ENCODE assay signal across 1 cellular context in genomic region chr5:108548684-108549596, GRCh38.
TF ChIP-seq lines count a peak whose summit lies in the region.

No MANE protein-coding gene starts in this region.

TF ChIP-seq in K562, 482 proteins besides CTCF, POLR2A, EP300 and RAD21 (continued from another document and continues in another):
- TF ChIP-seq CHAMP1 (IDR thresholded peaks at IDR 0.05) = no peak
- peak; percentile 82 for TF ChIP-seq ZNF586 (CRISPR knock-in tag; conservative IDR thresholded peaks at IDR 0.05)
- no peak for TF ChIP-seq ZSCAN29 (IDR thresholded peaks at IDR 0.05)
- TF ChIP-seq HMG20A (CRISPR knock-in tag; conservative IDR thresholded peaks at IDR 0.05) = no peak
- 0 out of 2 replicates have a peak, but pooled peaks have one; percentile 44 for TF ChIP-seq E2F3 (CRISPR knock-in tag; IDR thresholded peaks at IDR 0.05)
- 0 out of 2 replicates have a peak, but pooled peaks have one; percentile 43 for TF ChIP-seq ZNF695 (CRISPR knock-in tag; IDR thresholded peaks at IDR 0.05)
- peak; percentile 52; the same call in 1 of the 2 replicates for TF ChIP-seq FOXM1 (IDR thresholded peaks at IDR 0.05; ENCODE audit: low read depth)
- TF ChIP-seq FOXM1 (CRISPR knock-in tag; IDR thresholded peaks at IDR 0.05; ENCODE audit: low read depth) = no peak
- peak; percentile 31; the same call in 1 of the 2 replicates for TF ChIP-seq BCOR (IDR thresholded peaks at IDR 0.05)
- TF ChIP-seq DPF2 (IDR thresholded peaks at IDR 0.05) = peak; percentile 74
- peak; percentile 95 for TF ChIP-seq CUX1 (CRISPR knock-in tag; IDR thresholded peaks at IDR 0.05)
- peak; percentile 81 for TF ChIP-seq ZNF197 (CRISPR knock-in tag; IDR thresholded peaks at IDR 0.05; ENCODE audit: low read depth)
- peak; percentile 95 for TF ChIP-seq CXXC5 (CRISPR knock-in tag; IDR thresholded peaks at IDR 0.05)
- TF ChIP-seq, protein P1, sequence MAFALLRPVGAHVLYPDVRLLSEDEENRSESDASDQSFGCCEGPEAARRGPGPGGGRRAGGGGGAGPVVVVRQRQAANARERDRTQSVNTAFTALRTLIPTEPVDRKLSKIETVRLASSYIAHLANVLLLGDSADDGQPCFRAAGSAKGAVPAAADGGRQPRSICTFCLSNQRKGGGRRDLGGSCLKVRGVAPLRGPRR (CRISPR knock-in tag; IDR thresholded peaks at IDR 0.05) = peak; percentile 94
- no peak for TF ChIP-seq CBFB (CRISPR knock-in tag; IDR thresholded peaks at IDR 0.05)
- TF ChIP-seq HSF4 (CRISPR knock-in tag; IDR thresholded peaks at IDR 0.05; ENCODE audit: borderline replicate concordance) = peak; percentile 98
- TF ChIP-seq, protein P2, sequence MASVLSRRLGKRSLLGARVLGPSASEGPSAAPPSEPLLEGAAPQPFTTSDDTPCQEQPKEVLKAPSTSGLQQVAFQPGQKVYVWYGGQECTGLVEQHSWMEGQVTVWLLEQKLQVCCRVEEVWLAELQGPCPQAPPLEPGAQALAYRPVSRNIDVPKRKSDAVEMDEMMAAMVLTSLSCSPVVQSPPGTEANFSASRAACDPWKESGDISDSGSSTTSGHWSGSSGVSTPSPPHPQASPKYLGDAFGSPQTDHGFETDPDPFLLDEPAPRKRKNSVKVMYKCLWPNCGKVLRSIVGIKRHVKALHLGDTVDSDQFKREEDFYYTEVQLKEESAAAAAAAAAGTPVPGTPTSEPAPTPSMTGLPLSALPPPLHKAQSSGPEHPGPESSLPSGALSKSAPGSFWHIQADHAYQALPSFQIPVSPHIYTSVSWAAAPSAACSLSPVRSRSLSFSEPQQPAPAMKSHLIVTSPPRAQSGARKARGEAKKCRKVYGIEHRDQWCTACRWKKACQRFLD (CRISPR knock-in tag; IDR thresholded peaks at IDR 0.05) = peak; percentile 96
- TF ChIP-seq ZBTB17 (CRISPR knock-in tag; IDR thresholded peaks at IDR 0.05) = peak; percentile 94
- TF ChIP-seq TAF15 (IDR thresholded peaks at IDR 0.05; ENCODE audit: low read depth, low read length) = no peak
- TF ChIP-seq DACH1 (IDR thresholded peaks at IDR 0.05; ENCODE audit: partially characterized antibody) = no peak
- peak; percentile 78 for TF ChIP-seq ZNF134 (CRISPR knock-in tag; conservative IDR thresholded peaks at IDR 0.05)
- TF ChIP-seq MYC (IDR thresholded peaks at IDR 0.05; ENCODE audit: low read depth, low read length) = no peak
- no peak for TF ChIP-seq MYC (CRISPR knock-in tag; IDR thresholded peaks at IDR 0.05; ENCODE audit: borderline replicate concordance, low read depth)
- TF ChIP-seq CBFA2T3 (IDR thresholded peaks at IDR 0.05) = peak; percentile 95
- peak; percentile 63; the same call in 1 of the 2 replicates for TF ChIP-seq ZNF354B (CRISPR knock-in tag; IDR thresholded peaks at IDR 0.05)
- no peak for TF ChIP-seq ZNF174 (CRISPR knock-in tag; IDR thresholded peaks at IDR 0.05)
- no peak for TF ChIP-seq KHSRP (IDR thresholded peaks at IDR 0.05)
- TF ChIP-seq NR2C2 (CRISPR knock-in tag; IDR thresholded peaks at IDR 0.05) = no peak
- no peak for TF ChIP-seq NR2C2 (tag; IDR thresholded peaks at IDR 0.05)
- peak; percentile 76 for TF ChIP-seq ZBTB12 (CRISPR knock-in tag; IDR thresholded peaks at IDR 0.05)
- no peak for TF ChIP-seq ZKSCAN3 (CRISPR knock-in tag; IDR thresholded peaks at IDR 0.05)
- TF ChIP-seq TCFL5 (CRISPR knock-in tag; conservative IDR thresholded peaks at IDR 0.05) = peak; percentile 82
- peak; percentile 80; the same call in 1 of the 2 replicates for TF ChIP-seq ZNF76 (CRISPR knock-in tag; IDR thresholded peaks at IDR 0.05; ENCODE audit: borderline replicate concordance)
- TF ChIP-seq THRB (CRISPR knock-in tag; conservative IDR thresholded peaks at IDR 0.05) = peak; percentile 61; the same call in 1 of the 2 replicates
- TF ChIP-seq HDAC2 (IDR thresholded peaks at IDR 0.05) = no peak
- peak; percentile 83; the same call in 1 of the 2 replicates for TF ChIP-seq DDX20 (tag; IDR thresholded peaks at IDR 0.05; ENCODE audit: low read depth)
- 0 out of 2 replicates have a peak, but pooled peaks have one; percentile 53 for TF ChIP-seq ZNF165 (CRISPR knock-in tag; IDR thresholded peaks at IDR 0.05; ENCODE audit: borderline replicate concordance)
- TF ChIP-seq PTRF (tag; IDR thresholded peaks at IDR 0.05) = peak; percentile 86
- TF ChIP-seq, protein P3, sequence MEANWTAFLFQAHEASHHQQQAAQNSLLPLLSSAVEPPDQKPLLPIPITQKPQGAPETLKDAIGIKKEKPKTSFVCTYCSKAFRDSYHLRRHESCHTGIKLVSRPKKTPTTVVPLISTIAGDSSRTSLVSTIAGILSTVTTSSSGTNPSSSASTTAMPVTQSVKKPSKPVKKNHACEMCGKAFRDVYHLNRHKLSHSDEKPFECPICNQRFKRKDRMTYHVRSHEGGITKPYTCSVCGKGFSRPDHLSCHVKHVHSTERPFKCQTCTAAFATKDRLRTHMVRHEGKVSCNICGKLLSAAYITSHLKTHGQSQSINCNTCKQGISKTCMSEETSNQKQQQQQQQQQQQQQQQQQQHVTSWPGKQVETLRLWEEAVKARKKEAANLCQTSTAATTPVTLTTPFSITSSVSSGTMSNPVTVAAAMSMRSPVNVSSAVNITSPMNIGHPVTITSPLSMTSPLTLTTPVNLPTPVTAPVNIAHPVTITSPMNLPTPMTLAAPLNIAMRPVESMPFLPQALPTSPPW (CRISPR knock-in tag; IDR thresholded peaks at IDR 0.05) = peak; percentile 20; the same call in 1 of the 2 replicates
- no peak for TF ChIP-seq CCNT2 (IDR thresholded peaks at IDR 0.05; ENCODE audit: borderline replicate concordance, extremely low read depth, insufficient read length, low read depth, low read length)
- no peak for TF ChIP-seq ZFP36 (IDR thresholded peaks at IDR 0.05; ENCODE audit: low read depth, low read length, partially characterized antibody)
- no peak; the same call in 1 of the 2 replicates for TF ChIP-seq MAFG (tag; conservative IDR thresholded peaks at IDR 0.05)
- TF ChIP-seq, protein P4, sequence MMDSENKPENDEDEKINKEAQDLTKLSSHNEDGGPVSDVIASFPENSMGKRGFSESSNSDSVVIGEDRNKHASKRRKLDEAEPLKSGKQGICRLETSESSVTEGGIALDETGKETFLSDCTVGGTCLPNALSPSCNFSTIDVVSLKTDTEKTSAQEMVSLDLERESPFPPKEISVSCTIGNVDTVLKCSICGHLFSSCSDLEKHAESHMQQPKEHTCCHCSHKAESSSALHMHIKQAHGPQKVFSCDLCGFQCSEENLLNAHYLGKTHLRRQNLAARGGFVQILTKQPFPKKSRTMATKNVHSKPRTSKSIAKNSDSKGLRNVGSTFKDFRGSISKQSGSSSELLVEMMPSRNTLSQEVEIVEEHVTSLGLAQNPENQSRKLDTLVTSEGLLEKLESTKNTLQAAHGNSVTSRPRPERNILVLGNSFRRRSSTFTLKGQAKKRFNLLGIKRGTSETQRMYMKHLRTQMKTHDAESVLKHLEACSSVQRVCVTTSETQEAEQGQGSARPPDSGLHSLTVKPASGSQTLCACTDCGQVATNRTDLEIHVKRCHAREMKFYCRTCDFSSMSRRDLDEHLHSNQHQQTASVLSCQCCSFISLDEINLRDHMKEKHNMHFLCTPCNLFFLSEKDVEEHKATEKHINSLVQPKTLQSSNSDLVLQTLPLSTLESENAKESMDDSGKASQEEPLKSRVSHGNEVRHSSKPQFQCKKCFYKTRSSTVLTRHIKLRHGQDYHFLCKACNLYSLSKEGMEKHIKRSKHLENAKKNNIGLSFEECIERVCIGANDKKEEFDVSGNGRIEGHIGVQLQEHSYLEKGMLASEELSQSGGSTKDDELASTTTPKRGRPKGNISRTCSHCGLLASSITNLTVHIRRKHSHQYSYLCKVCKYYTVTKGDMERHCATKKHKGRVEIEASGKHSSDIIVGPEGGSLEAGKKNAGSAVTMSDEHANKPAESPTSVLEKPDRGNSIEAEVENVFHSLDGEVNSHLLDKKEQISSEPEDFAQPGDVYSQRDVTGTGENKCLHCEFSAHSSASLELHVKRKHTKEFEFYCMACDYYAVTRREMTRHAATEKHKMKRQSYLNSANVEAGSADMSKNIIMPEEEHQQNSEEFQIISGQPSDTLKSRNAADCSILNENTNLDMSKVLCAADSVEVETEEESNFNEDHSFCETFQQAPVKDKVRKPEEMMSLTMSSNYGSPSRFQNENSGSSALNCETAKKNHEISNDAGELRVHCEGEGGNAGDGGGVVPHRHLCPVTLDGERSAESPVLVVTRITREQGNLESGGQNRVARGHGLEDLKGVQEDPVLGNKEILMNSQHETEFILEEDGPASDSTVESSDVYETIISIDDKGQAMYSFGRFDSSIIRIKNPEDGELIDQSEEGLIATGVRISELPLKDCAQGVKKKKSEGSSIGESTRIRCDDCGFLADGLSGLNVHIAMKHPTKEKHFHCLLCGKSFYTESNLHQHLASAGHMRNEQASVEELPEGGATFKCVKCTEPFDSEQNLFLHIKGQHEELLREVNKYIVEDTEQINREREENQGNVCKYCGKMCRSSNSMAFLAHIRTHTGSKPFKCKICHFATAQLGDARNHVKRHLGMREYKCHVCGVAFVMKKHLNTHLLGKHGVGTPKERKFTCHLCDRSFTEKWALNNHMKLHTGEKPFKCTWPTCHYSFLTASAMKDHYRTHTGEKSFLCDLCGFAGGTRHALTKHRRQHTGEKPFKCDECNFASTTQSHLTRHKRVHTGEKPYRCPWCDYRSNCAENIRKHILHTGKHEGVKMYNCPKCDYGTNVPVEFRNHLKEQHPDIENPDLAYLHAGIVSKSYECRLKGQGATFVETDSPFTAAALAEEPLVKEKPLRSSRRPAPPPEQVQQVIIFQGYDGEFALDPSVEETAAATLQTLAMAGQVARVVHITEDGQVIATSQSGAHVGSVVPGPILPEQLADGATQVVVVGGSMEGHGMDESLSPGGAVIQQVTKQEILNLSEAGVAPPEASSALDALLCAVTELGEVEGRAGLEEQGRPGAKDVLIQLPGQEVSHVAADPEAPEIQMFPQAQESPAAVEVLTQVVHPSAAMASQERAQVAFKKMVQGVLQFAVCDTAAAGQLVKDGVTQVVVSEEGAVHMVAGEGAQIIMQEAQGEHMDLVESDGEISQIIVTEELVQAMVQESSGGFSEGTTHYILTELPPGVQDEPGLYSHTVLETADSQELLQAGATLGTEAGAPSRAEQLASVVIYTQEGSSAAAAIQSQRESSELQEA (IDR thresholded peaks at IDR 0.05; ENCODE audit: low read depth) = no peak
